ENCODE assay signal across 8 cellular contexts in the genomic region with DNA sequence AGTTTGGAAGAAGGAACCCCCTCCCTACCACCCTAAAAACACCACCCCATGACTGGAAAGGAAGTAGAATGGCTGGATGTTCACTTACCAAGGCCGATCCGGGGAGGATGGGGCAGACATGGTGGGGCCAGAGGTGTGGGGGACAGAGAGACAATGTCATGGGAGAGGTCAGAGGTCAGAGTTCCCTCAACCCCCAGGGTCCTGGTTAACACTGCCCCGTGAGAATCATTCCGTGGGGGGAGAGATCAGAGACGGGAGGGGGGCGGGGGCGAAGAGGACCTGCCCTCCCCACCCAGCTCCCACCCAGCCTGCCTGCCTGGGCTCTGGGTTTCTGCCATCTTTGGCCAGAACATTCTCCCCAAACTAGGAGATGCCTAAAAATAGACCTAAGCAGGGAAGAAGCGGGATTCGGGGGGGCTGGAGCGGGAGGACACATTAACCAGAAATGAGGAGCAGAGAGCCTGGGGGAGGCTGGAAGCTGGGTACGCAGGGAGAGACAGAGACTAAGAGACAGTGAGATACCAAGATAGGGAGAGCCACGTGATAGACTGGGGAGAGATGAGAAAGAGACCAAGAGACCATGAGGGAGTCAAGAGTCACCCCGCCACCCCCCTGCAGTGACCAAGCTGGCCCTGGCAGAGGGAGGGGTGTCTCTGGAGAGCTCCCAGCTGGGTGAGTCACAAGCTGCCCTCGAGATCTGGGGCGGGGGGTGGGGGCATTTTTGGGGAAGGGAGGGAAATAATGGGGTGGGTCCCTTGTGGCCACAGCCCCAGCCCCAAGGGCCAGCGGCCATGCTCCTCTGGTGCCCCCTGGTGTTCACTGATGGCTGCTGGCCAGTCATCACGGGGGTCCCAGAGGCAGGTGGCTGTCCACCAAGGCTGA. TPM values are rescaled to one million over a fixed set of nuclear protein-coding genes. Genes with fewer than 3 reads are reported as not detected.
DNase-seq lines count a peak whose midpoint lies in the region; ATAC-seq and TF ChIP-seq lines count a peak whose summit lies in the region.

No MANE protein-coding gene starts in this region.

- H3K4me1 ChIP-seq in rectal smooth muscle tissue (ENCODE audit: control insufficient read depth, insufficient read depth, low read length) = peaks cover 20% of the 10 kb centered on the region

- intact Hi-C loops in left ventricle myocardium superior (cut with micrococcal nuclease) = loop anchor here (5.0 kb wide), 1 partner anchor 66 kb away; no protein-coding TSS in a partner anchor

- POLR2A ChIA-PET in RWPE1 (lab: Yijun Ruan, JAX; ENCODE audit: low non-redundant PET) = no interaction called here

- no peaks in the 10 kb centered on the region for H3K36me3 ChIP-seq in rectal smooth muscle tissue (ENCODE audit: control insufficient read depth, insufficient read depth, low read length)

- no peaks in the 10 kb centered on the region for H3K27me3 ChIP-seq in rectal smooth muscle tissue (ENCODE audit: control insufficient read depth, insufficient read depth, low read length)

- TF ChIP-seq CTCF in GM12873 (IDR thresholded peaks at IDR 0.05; ENCODE audit: insufficient read depth, low read depth, low read length, missing control alignments) = peak; percentile 84
- TF ChIP-seq CTCF in RWPE1 (conservative IDR thresholded peaks at IDR 0.05; ENCODE audit: low read depth) = peak; percentile 80

- H3K27ac ChIP-seq in RWPE1 (peak overlapping the region; percentile 84), rectal smooth muscle tissue (ENCODE audit: low read depth, low read length) (peak overlapping the region; percentile 98)

- peak overlapping the region; percentile 29 for H3K9ac ChIP-seq in rectal smooth muscle tissue (ENCODE audit: low read length)

- H3K4me3 ChIP-seq in rectal smooth muscle tissue (ENCODE audit: low read length) = peak overlapping the region; percentile 59

- CTCF ChIA-PET in RWPE1 (lab: Yijun Ruan, JAX) = interaction anchor here (0.7 to 1.6 kb wide), 3 partner anchors 65 to 77 kb away, joined by 3 to 9 read pairs (median 3); no protein-coding TSS in a partner anchor

- in situ Hi-C loops in KBM-7 (cut with MboI; ENCODE audit: low pct_unique_long_range_greater_than_20kb, low sequenced_read_pairs) = no loop called here

- ATAC-seq in left ventricle myocardium superior = peak; percentile 80

- DNase-seq in 8988T (peak; percentile 90), RWPE1 (ENCODE audit: low spot score) (peak; percentile 58), anterior cingulate cortex (lab: John Stamatoyannopoulos, UW) (peak in 49 of 58 donors; percentile 14 to 90 (median 39)), left ventricle myocardium superior (peak; percentile 87), SIG-M5 (lab: John Stamatoyannopoulos, UW) (no peak), KBM-7 (no peak)

RNA-seq across cellular contexts. Expression of a gene that starts 6.1 kb away (rescaled TPM):
- 471 TPM for total RNA-seq in left ventricle myocardium superior

RNA-seq across cellular contexts. Expression of a gene that starts 36.0 kb away (rescaled TPM):
- total RNA-seq in left ventricle myocardium superior = not detected

RNA-seq across cellular contexts. Expression of a gene that starts 47.9 kb away (rescaled TPM):
- 8.1 TPM for total RNA-seq in left ventricle myocardium superior

RNA-seq across cellular contexts. Expression of a gene that starts 58.9 kb away (rescaled TPM):
- total RNA-seq in left ventricle myocardium superior = 39.6 TPM

Comparison
In these comparisons a context has a peak if more than half of its experiments do, and no peak if none do; other contexts are left out.
1. DNase-seq: peak in 8988T (single experiment), RWPE1 (single experiment), anterior cingulate cortex (49 of 58) and left ventricle myocardium superior (single experiment); none in SIG-M5 (single experiment) and KBM-7 (single experiment).